Comparison of ENCODE assay signal across 2 cellular contexts in the genomic region with DNA sequence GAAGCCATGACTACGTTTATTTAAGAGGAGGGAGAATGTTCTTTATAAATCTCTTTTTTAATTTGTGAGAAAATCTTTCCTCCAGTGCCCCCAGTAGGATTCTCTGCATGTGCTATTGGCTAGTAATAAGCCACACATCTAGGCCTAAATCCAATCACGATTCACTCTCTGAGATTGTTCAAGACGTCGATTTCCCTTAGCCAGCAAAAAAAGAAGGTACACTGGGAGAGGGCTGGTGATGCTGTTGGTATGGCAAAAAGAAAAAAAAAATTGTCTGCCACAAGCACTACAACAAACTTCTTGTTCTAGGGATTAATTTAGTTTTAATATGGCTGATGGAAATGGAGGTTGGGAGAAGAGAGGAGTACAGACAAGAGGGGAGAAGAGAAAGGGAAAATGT.
TF ChIP-seq lines count a peak whose summit lies in the region.

No MANE protein-coding gene starts in this region.

TF ChIP-seq in SK-N-SH treated with all-trans-retinoic acid at 6 μM for 48 hours, 23 proteins besides CTCF, POLR2A, EP300 and RAD21:
- TF ChIP-seq, protein P1, sequence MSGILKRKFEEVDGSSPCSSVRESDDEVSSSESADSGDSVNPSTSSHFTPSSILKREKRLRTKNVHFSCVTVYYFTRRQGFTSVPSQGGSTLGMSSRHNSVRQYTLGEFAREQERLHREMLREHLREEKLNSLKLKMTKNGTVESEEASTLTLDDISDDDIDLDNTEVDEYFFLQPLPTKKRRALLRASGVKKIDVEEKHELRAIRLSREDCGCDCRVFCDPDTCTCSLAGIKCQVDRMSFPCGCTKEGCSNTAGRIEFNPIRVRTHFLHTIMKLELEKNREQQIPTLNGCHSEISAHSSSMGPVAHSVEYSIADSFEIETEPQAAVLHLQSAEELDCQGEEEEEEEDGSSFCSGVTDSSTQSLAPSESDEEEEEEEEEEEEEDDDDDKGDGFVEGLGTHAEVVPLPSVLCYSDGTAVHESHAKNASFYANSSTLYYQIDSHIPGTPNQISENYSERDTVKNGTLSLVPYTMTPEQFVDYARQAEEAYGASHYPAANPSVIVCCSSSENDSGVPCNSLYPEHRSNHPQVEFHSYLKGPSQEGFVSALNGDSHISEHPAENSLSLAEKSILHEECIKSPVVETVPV (CRISPR knock-in tag; IDR thresholded peaks at IDR 0.05) = no peak
- no peak for TF ChIP-seq TCF4 (CRISPR knock-in tag; IDR thresholded peaks at IDR 0.05; ENCODE audit: borderline replicate concordance)
- no peak for TF ChIP-seq POU6F1 (CRISPR knock-in tag; IDR thresholded peaks at IDR 0.05; ENCODE audit: borderline replicate concordance, low read depth)
- TF ChIP-seq, protein P2, sequence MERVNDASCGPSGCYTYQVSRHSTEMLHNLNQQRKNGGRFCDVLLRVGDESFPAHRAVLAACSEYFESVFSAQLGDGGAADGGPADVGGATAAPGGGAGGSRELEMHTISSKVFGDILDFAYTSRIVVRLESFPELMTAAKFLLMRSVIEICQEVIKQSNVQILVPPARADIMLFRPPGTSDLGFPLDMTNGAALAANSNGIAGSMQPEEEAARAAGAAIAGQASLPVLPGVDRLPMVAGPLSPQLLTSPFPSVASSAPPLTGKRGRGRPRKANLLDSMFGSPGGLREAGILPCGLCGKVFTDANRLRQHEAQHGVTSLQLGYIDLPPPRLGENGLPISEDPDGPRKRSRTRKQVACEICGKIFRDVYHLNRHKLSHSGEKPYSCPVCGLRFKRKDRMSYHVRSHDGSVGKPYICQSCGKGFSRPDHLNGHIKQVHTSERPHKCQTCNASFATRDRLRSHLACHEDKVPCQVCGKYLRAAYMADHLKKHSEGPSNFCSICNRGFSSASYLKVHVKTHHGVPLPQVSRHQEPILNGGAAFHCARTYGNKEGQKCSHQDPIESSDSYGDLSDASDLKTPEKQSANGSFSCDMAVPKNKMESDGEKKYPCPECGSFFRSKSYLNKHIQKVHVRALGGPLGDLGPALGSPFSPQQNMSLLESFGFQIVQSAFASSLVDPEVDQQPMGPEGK (CRISPR knock-in tag; IDR thresholded peaks at IDR 0.05; ENCODE audit: borderline replicate concordance) = no peak
- no peak for TF ChIP-seq OSR1 (CRISPR knock-in tag; IDR thresholded peaks at IDR 0.05)
- TF ChIP-seq ISL1 (CRISPR knock-in tag; IDR thresholded peaks at IDR 0.05) = no peak
- no peak for TF ChIP-seq TSHZ2 (CRISPR knock-in tag; IDR thresholded peaks at IDR 0.05)
- no peak for TF ChIP-seq RARB (CRISPR knock-in tag; IDR thresholded peaks at IDR 0.05)
- no peak for TF ChIP-seq ZNF8 (CRISPR knock-in tag; IDR thresholded peaks at IDR 0.05)
- TF ChIP-seq CREB5 (CRISPR knock-in tag; IDR thresholded peaks at IDR 0.05; ENCODE audit: low read depth) = no peak
- TF ChIP-seq SNAI2 (CRISPR knock-in tag; IDR thresholded peaks at IDR 0.05) = no peak
- TF ChIP-seq ZFP3 (CRISPR knock-in tag; IDR thresholded peaks at IDR 0.05) = no peak

TF ChIP-seq in IMR-90, 13 proteins besides CTCF, POLR2A, EP300 and RAD21 (continued from another document):
- peak; percentile 59; the same call in 1 of the 2 replicates for TF ChIP-seq MAFK (IDR thresholded peaks at IDR 0.05; ENCODE audit: low read depth, low read length)
